In genomic region chr14:76956253-76957090, GRCh38 we compare ENCODE assay signal across 8 cellular contexts.
A peak's percentile ranks its signal among the peaks of the same experiment; 100 is the strongest.
DNase-seq lines count a peak whose midpoint lies in the region; ATAC-seq and TF ChIP-seq lines count a peak whose summit lies in the region.

No MANE protein-coding gene starts in this region.

- TF ChIP-seq CTCF in 22Rv1 (IDR thresholded peaks at IDR 0.05): no peak

- DNase-seq in NCI-H524 treated with DMSO at 0.1 percent for 48 hours (lab: John Stamatoyannopoulos, UW) (peak; percentile 85), left kidney (ENCODE audit: low read depth, low spot score) (peak; percentile 99)
- peak; percentile 95 for DNase-seq in activated CD4-positive, alpha-beta T cell treated with anti-CD3 and anti-CD28 coated beads for 48 hours
- peak; percentile 75 to 88 for DNase-seq in stimulated activated CD4-positive, alpha-beta T cell treated with anti-CD3 and anti-CD28 coated beads, Interleukin-1b, Interleukin-23, amount 100 ng/mL, for 4 hours (ENCODE audit: low read depth in 2 of 2)

- ATAC-seq in GM18868 (IDR thresholded peaks at IDR 0.05; ENCODE audit: unreplicated experiment) (peak; percentile 45), HG03432 (IDR thresholded peaks at IDR 0.05; ENCODE audit: unreplicated experiment) (peak; percentile 51)

- H3K27ac ChIP-seq in 22Rv1 (peak overlapping the region; percentile 76), cingulate gyrus (ENCODE audit: low read depth, low read length) (peak overlapping the region; percentile 95)

Comparison
In these comparisons a context has a peak if more than half of its experiments do, and no peak if none do; other contexts are left out.
1. Peak in every context shown above with its lines: DNase-seq, ATAC-seq and H3K27ac ChIP-seq.